ENCODE assay signal across 8 cellular contexts in the genomic region with DNA sequence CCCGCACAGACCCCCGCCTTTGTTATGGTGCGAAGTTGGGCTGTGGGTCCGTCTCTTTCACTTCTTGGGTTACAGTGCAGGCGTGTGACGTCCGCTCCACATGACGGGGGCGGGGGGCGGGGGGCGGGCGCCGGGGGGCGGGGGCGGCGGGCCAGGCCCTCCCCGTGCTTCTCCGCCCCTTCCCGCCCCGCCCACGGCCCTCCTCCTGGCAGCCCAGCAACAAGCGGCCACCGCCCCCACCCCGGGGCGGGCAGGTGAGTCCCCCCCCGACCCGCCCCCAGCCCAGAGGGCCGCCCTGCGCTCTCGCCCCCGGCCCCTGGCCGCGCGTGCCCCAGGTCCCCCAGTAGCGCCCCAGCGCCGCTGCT. TPM values are rescaled to one million over a fixed set of nuclear protein-coding genes. Genes with fewer than 3 reads are reported as not detected.
DNase-seq lines count a peak whose midpoint lies in the region; ATAC-seq and TF ChIP-seq lines count a peak whose summit lies in the region.

No MANE protein-coding gene starts in this region.

- no peaks in the 10 kb centered on the region for H3K9me2 ChIP-seq in DOHH2 (replicated peaks; ENCODE audit: control insufficient read depth, low read length)

- ATAC-seq in HG02973 (IDR thresholded peaks at IDR 0.05; ENCODE audit: unreplicated experiment) (no peak), GM18909 (IDR thresholded peaks at IDR 0.05; ENCODE audit: poor library complexity, unreplicated experiment) (no peak)

- H3K9me3 ChIP-seq in DOHH2 (ENCODE audit: control insufficient read depth, insufficient read depth, low read length) = no peaks in the 10 kb centered on the region
- no peaks in the 10 kb centered on the region for H3K9me3 ChIP-seq in breast epithelium

- TF ChIP-seq CTCF in DOHH2 (IDR thresholded peaks at IDR 0.05; ENCODE audit: low read depth, low read length, poor library complexity, severe bottlenecking) (no peak), KMS-11 (conservative IDR thresholded peaks at IDR 0.05; ENCODE audit: low read depth, low read length) (no peak), breast epithelium (IDR thresholded peaks at IDR 0.05) (no peak)

- no peaks in the 10 kb centered on the region for H3K36me3 ChIP-seq in DOHH2 (ENCODE audit: control insufficient read depth, low read length)
- no peaks in the 10 kb centered on the region for H3K36me3 ChIP-seq in KMS-11 (ENCODE audit: insufficient read depth)
- no peaks in the 10 kb centered on the region for H3K36me3 ChIP-seq in breast epithelium

- DNase-seq in T-helper 22 cell (ENCODE audit: low read depth) (peak; percentile 42), breast epithelium (ENCODE audit: low spot score in 2 of 2) (peak; percentile 70 to 75), iPS-NIHi11 (ENCODE audit: low spot score) (peak; percentile 86)
- DNase-seq in stimulated activated CD4-positive, alpha-beta T cell treated with anti-CD3 and anti-CD28 coated beads, Interleukin-12 subunit alpha, Interleukin-12 subunit beta, amount 100 ng/mL, for 48 hours (ENCODE audit: low read depth in 2 of 3, low spot score in 1 of 3) = peak in 2 of 3 donors; percentile 34 to 50

- H3K27ac ChIP-seq in DOHH2 (ENCODE audit: low read depth, low read length) (no peak overlapping the region), KMS-11 (peak overlapping the region; percentile 70), breast epithelium (peak overlapping the region; percentile 93 to 97)

- no peak overlapping the region; the same call in 1 of the 2 replicates for H2AFZ ChIP-seq in KMS-11 (ENCODE audit: low read depth)

- H3K4me3 ChIP-seq in DOHH2 (ENCODE audit: low read length) (peak overlapping the region; percentile 86), KMS-11 (IDR thresholded peaks at IDR 0.05; ENCODE audit: insufficient read depth, low read depth, low read length) (no peak overlapping the region), breast epithelium (peak overlapping the region; percentile 72 to 99 (median 78))

- H3K4me1 ChIP-seq in DOHH2 (ENCODE audit: control insufficient read depth, low read length) = peaks cover 46% of the 10 kb centered on the region
- peaks cover 12% of the 10 kb centered on the region for H3K4me1 ChIP-seq in KMS-11 (ENCODE audit: low read depth, poor library complexity, severe bottlenecking)
- H3K4me1 ChIP-seq in breast epithelium = no peaks in the 10 kb centered on the region

- H3K79me2 ChIP-seq in DOHH2 (ENCODE audit: control insufficient read depth, low read length) (peaks cover 78% of the 10 kb centered on the region), KMS-11 (ENCODE audit: insufficient read depth, low read depth) (peaks cover 59% of the 10 kb centered on the region; the same call in 1 of the 2 replicates)

- peaks cover 14% of the 10 kb centered on the region for H3F3A ChIP-seq in DOHH2 (ENCODE audit: control insufficient read depth, insufficient read depth)

- no peak for TF ChIP-seq POLR2A in breast epithelium (IDR thresholded peaks at IDR 0.05)

- intact Hi-C loops in breast epithelium (cut with DNase I; ENCODE audit: low total_unique reads) = no loop called here

- H3K27me3 ChIP-seq in DOHH2 (ENCODE audit: control insufficient read depth, low read length) = no peaks in the 10 kb centered on the region
- H3K27me3 ChIP-seq in KMS-11 (ENCODE audit: insufficient read depth, low read depth) = no peaks in the 10 kb centered on the region
- H3K27me3 ChIP-seq in breast epithelium = no peaks in the 10 kb centered on the region

- peak overlapping the region; percentile 96 for H3K4me2 ChIP-seq in DOHH2 (ENCODE audit: low read length)
- peak overlapping the region; percentile 92 for H3K4me2 ChIP-seq in KMS-11

- H4K20me1 ChIP-seq in DOHH2 (ENCODE audit: control insufficient read depth, insufficient read depth, low read depth, low read length) = peaks cover 18% of the 10 kb centered on the region
- H4K20me1 ChIP-seq in KMS-11 (ENCODE audit: insufficient read depth) = peaks cover 10% of the 10 kb centered on the region; the same call in 1 of the 2 replicates

- peak overlapping the region; percentile 55 for H3K9ac ChIP-seq in KMS-11

RNA-seq across cellular contexts. Expression of gene ZNF516, which starts 3.6 kb away (rescaled TPM):
- 10 to 100 TPM; 12.0 to 33.4 (median 24.0) TPM for total RNA-seq in breast epithelium
